Comparison of ENCODE assay signal across 14 cellular contexts in the genomic region with DNA sequence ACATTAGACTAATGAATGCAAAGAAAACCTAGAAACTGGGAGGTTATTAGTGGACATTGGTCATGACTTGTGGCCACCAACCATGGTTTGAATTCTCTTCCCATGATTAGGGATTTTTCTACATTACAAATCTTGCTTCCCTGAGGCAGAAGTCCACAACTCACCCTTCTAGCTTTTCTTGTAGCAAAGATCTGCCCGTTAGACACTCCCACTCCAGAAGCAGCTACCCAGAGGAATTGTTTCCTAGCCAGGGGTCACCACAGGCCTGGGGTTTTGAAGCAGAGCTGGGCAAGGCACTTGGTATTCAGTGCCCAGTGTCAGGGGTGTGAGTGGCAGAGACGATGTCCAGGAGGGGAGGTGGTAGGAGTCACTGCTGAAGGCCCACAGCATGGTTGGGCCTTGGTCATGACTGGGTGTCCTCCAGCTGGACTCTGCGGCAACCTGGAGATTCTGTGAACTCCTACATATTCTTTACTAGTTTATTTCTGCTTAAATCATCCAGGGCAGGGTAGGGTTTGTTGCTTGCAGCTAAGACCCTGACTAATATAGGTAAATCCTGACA. TPM values are rescaled to one million over a fixed set of nuclear protein-coding genes. Genes with fewer than 3 reads are reported as not detected.
DNase-seq lines count a peak whose midpoint lies in the region; ATAC-seq and TF ChIP-seq lines count a peak whose summit lies in the region.
"Had no signal": no experiment of that assay in that cellular context is flagged by ENCODE, and none has a peak within 500 bp of the region (broad histone marks: within the 10 kb centered on the region; RNA-seq: fewer than 3 reads in every experiment).

No MANE protein-coding gene starts in this region.

- H3K27me3 ChIP-seq in RWPE2 (ENCODE audit: insufficient read depth, poor library complexity, severe bottlenecking): no peaks in the 10 kb centered on the region
- no peaks in the 10 kb centered on the region for H3K27me3 ChIP-seq in mesenchymal stem cell (ENCODE audit: control insufficient read depth in 1 of 2, insufficient read depth in 1 of 2, low read length in 2 of 2)
- no peaks in the 10 kb centered on the region for H3K27me3 ChIP-seq in sigmoid colon

- H3K4me3 Mint-ChIP-seq in activated CD8-positive, alpha-beta T cell treated with anti-CD3 and anti-CD28 coated beads, Interleukin-2, amount 10 ng/mL, durations not matched to agents 7 days and 5 days: no peak overlapping the region
- H3K4me3 Mint-ChIP-seq in activated CD8-positive, alpha-beta T cell treated with anti-CD3 and anti-CD28 coated beads for 36 hours: no peak overlapping the region

- peak overlapping the region in 1 of 2 experiments; percentile 75 for H2BK12ac ChIP-seq in mesenchymal stem cell (ENCODE audit: low read length in 2 of 2)

- no peaks in the 10 kb centered on the region for H3K36me3 Mint-ChIP-seq in activated CD8-positive, alpha-beta T cell treated with anti-CD3 and anti-CD28 coated beads, Interleukin-2, amount 10 ng/mL, durations not matched to agents 7 days and 5 days (ENCODE audit: low read depth)
- H3K36me3 Mint-ChIP-seq in activated CD8-positive, alpha-beta T cell treated with anti-CD3 and anti-CD28 coated beads for 36 hours (ENCODE audit: low read depth): no peaks in the 10 kb centered on the region

- ATAC-seq in activated CD8-positive, alpha-beta T cell treated with anti-CD3 and anti-CD28 coated beads, Interleukin-2, amount 10 ng/mL, durations not matched to agents 7 days and 5 days: no peak
- no peak for ATAC-seq in activated CD8-positive, alpha-beta T cell treated with anti-CD3 and anti-CD28 coated beads for 36 hours
- ATAC-seq in RWPE2 (ENCODE audit: low read depth): 0 out of 3 replicates have a peak, but pooled peaks have one; percentile 10

- DNase-seq in activated CD8-positive, alpha-beta T cell treated with anti-CD3 and anti-CD28 coated beads, Interleukin-2, amount 10 ng/mL, durations not matched to agents 7 days and 5 days: peak; percentile 11
- DNase-seq in activated CD8-positive, alpha-beta T cell treated with anti-CD3 and anti-CD28 coated beads for 36 hours: no peak
- no peak for DNase-seq in RWPE2 (ENCODE audit: low spot score)
- DNase-seq in mesenchymal stem cell: no peak
- DNase-seq in sigmoid colon: no peak
- no peak for DNase-seq in activated naive CD4-positive, alpha-beta T cell (lab: John Stamatoyannopoulos, UW)
- no peak for DNase-seq in mucosa of gallbladder (ENCODE audit: low spot score)
- DNase-seq in KBM-7: no peak
- DNase-seq: DMS 273 treated with DMSO at 0.1 percent for 48 hours, NCI-H1417, NCI-H2029, NCI-H510A had no signal

- H3K9me3 ChIP-seq in RWPE2 (ENCODE audit: severe bottlenecking) (no peaks in the 10 kb centered on the region), mesenchymal stem cell (ENCODE audit: control insufficient read depth, low read length) (no peaks in the 10 kb centered on the region), sigmoid colon (no peaks in the 10 kb centered on the region)
- H3K9me3 ChIP-seq: BLaER1 had no signal

- H2BK5ac ChIP-seq in mesenchymal stem cell (ENCODE audit: low read depth, low read length, poor library complexity, severe bottlenecking): no peak overlapping the region

- no peak overlapping the region for H3K4me2 ChIP-seq in mesenchymal stem cell (ENCODE audit: low read length, poor library complexity, severe bottlenecking)

- POLR2A ChIA-PET in activated CD8-positive, alpha-beta T cell treated with anti-CD3 and anti-CD28 coated beads, Interleukin-2, amount 10 ng/mL, durations not matched to agents 7 days and 5 days (lab: Charles Lee): interaction anchor here (0.8 to 0.9 kb wide), 2 partner anchors 11 to 12 kb away, joined by 3 to 4 read pairs; no protein-coding TSS in a partner anchor
- POLR2A ChIA-PET in activated CD8-positive, alpha-beta T cell treated with anti-CD3 and anti-CD28 coated beads for 36 hours (lab: Charles Lee): interaction anchor here (0.9 kb wide), 1 partner anchor 20 kb away, joined by 3 read pairs; no protein-coding TSS in a partner anchor

- peaks cover 18% of the 10 kb centered on the region for H3K27me3 Mint-ChIP-seq in activated CD8-positive, alpha-beta T cell treated with anti-CD3 and anti-CD28 coated beads, Interleukin-2, amount 10 ng/mL, durations not matched to agents 7 days and 5 days (ENCODE audit: low read depth)
- peaks cover 5% of the 10 kb centered on the region for H3K27me3 Mint-ChIP-seq in activated CD8-positive, alpha-beta T cell treated with anti-CD3 and anti-CD28 coated beads for 36 hours

- H2BK120ac ChIP-seq in mesenchymal stem cell (ENCODE audit: low read depth, low read length): peak overlapping the region; percentile 64

- H2AFZ ChIP-seq in mesenchymal stem cell (ENCODE audit: low read depth, low read length): no peak overlapping the region

- CTCF ChIA-PET in activated CD8-positive, alpha-beta T cell treated with anti-CD3 and anti-CD28 coated beads, Interleukin-2, amount 10 ng/mL, durations not matched to agents 7 days and 5 days (lab: Charles Lee): no interaction called here
- CTCF ChIA-PET in activated CD8-positive, alpha-beta T cell treated with anti-CD3 and anti-CD28 coated beads for 36 hours (lab: Charles Lee): interaction anchor here (1.3 to 1.5 kb wide), 2 partner anchors 14 to 18 kb away, joined by 3 to 5 read pairs; no protein-coding TSS in a partner anchor

- no peak for TF ChIP-seq CTCF in activated CD8-positive, alpha-beta T cell treated with anti-CD3 and anti-CD28 coated beads for 36 hours (IDR thresholded peaks at IDR 0.05)
- no peak for TF ChIP-seq CTCF in RWPE2 (IDR thresholded peaks at IDR 0.05; ENCODE audit: poor library complexity, severe bottlenecking)
- no peak for TF ChIP-seq CTCF in sigmoid colon (IDR thresholded peaks at IDR 0.05)

- H3K36me3 ChIP-seq in RWPE2 (ENCODE audit: low read depth): no peaks in the 10 kb centered on the region
- no peaks in the 10 kb centered on the region for H3K36me3 ChIP-seq in mesenchymal stem cell (ENCODE audit: control insufficient read depth in 1 of 2, insufficient read depth in 2 of 2, low read depth in 1 of 2, low read length in 2 of 2)
- no peaks in the 10 kb centered on the region for H3K36me3 ChIP-seq in sigmoid colon
- H3K36me3 ChIP-seq: BLaER1 had no signal

- no peak for TF ChIP-seq EP300 in sigmoid colon (IDR thresholded peaks at IDR 0.05)

- H3K9ac ChIP-seq in mesenchymal stem cell (ENCODE audit: low read length): no peak overlapping the region
- H3K9ac ChIP-seq: BLaER1 had no signal

- no peak overlapping the region for H2AK5ac ChIP-seq in mesenchymal stem cell (ENCODE audit: low read length, severe bottlenecking)

- peak overlapping the region in 1 of 2 experiments; percentile 70 for H3K23ac ChIP-seq in mesenchymal stem cell (ENCODE audit: low read length in 2 of 2)

- H3K27ac ChIP-seq in RWPE2 (ENCODE audit: poor library complexity, severe bottlenecking): no peak overlapping the region
- H3K27ac ChIP-seq in mesenchymal stem cell (ENCODE audit: low read length, poor library complexity, severe bottlenecking): no peak overlapping the region
- peak overlapping the region in 3 of 4 donors; percentile 10 to 44 (median 24) for H3K27ac ChIP-seq in sigmoid colon
- H3K27ac ChIP-seq: 22Rv1, BLaER1 had no signal

- 79% methylated on average over 2 of the region's 3 CpGs for WGBS in mesenchymal stem cell
- WGBS in sigmoid colon, 2 donors: 87 to 91% methylated on average over 3 of the region's 3 CpGs

- TF ChIP-seq POLR2A in sigmoid colon (IDR thresholded peaks at IDR 0.05): no peak

- H3K27ac Mint-ChIP-seq in activated CD8-positive, alpha-beta T cell treated with anti-CD3 and anti-CD28 coated beads, Interleukin-2, amount 10 ng/mL, durations not matched to agents 7 days and 5 days: no peak overlapping the region
- no peak overlapping the region for H3K27ac Mint-ChIP-seq in activated CD8-positive, alpha-beta T cell treated with anti-CD3 and anti-CD28 coated beads for 36 hours

- H4K8ac ChIP-seq in mesenchymal stem cell (ENCODE audit: low read length): peak overlapping the region; percentile 83

- no peaks in the 10 kb centered on the region for H3K9me3 Mint-ChIP-seq in activated CD8-positive, alpha-beta T cell treated with anti-CD3 and anti-CD28 coated beads, Interleukin-2, amount 10 ng/mL, durations not matched to agents 7 days and 5 days (ENCODE audit: insufficient read depth)
- H3K9me3 Mint-ChIP-seq in activated CD8-positive, alpha-beta T cell treated with anti-CD3 and anti-CD28 coated beads for 36 hours: no peaks in the 10 kb centered on the region

- no peak overlapping the region for H2BK15ac ChIP-seq in mesenchymal stem cell (ENCODE audit: low read depth, poor library complexity, severe bottlenecking)

- no peaks in the 10 kb centered on the region for H3K4me1 ChIP-seq in RWPE2 (ENCODE audit: insufficient read depth, poor library complexity, severe bottlenecking)
- peaks cover 5% of the 10 kb centered on the region for H3K4me1 ChIP-seq in mesenchymal stem cell (ENCODE audit: control insufficient read depth, insufficient read depth, low read depth, low read length)
- H3K4me1 ChIP-seq in sigmoid colon: peaks cover 0 to 13% (median 0%) of the 10 kb centered on the region in 4 donors

- H3K79me1 ChIP-seq in mesenchymal stem cell (replicated peaks; ENCODE audit: low read length, poor library complexity, severe bottlenecking): no peaks in the 10 kb centered on the region

- intact Hi-C loops in activated CD8-positive, alpha-beta T cell treated with anti-CD3 and anti-CD28 coated beads for 36 hours (cut with micrococcal nuclease): no loop called here
- intact Hi-C loops in sigmoid colon (cut with DNase I): no loop called here

- in situ Hi-C loops in KBM-7 (cut with MboI; ENCODE audit: low pct_unique_long_range_greater_than_20kb, low sequenced_read_pairs): loop anchor here (25.0 kb wide), 1 partner anchor 255 kb away; no protein-coding TSS in a partner anchor

- H3K14ac ChIP-seq in mesenchymal stem cell (ENCODE audit: low read length in 2 of 2): peak overlapping the region in 1 of 2 experiments; percentile 79

- peaks cover 15% of the 10 kb centered on the region for H3K4me1 Mint-ChIP-seq in activated CD8-positive, alpha-beta T cell treated with anti-CD3 and anti-CD28 coated beads, Interleukin-2, amount 10 ng/mL, durations not matched to agents 7 days and 5 days (ENCODE audit: low read depth)
- peaks cover 12% of the 10 kb centered on the region for H3K4me1 Mint-ChIP-seq in activated CD8-positive, alpha-beta T cell treated with anti-CD3 and anti-CD28 coated beads for 36 hours (ENCODE audit: low read depth)

- H3K4ac ChIP-seq in mesenchymal stem cell (ENCODE audit: low read depth in 1 of 2, low read length in 2 of 2): peak overlapping the region; percentile 89 to 90

- peak overlapping the region; percentile 97 for H4K91ac ChIP-seq in mesenchymal stem cell (ENCODE audit: low read length)

- H3K18ac ChIP-seq in mesenchymal stem cell (ENCODE audit: low read depth in 1 of 2, low read length in 2 of 2): peak overlapping the region; percentile 80 to 86

- H3K4me3 ChIP-seq in RWPE2 (ENCODE audit: severe bottlenecking) (no peak overlapping the region), mesenchymal stem cell (ENCODE audit: insufficient read depth in 1 of 2, low read depth in 1 of 2, low read length in 2 of 2) (no peak overlapping the region), sigmoid colon (no peak overlapping the region)
- H3K4me3 ChIP-seq: BLaER1 had no signal

RNA-seq across cellular contexts. Expression of a gene that starts 54.9 kb away (rescaled TPM):
- total RNA-seq in activated CD8-positive, alpha-beta T cell treated with anti-CD3 and anti-CD28 coated beads, Interleukin-2, amount 10 ng/mL, durations not matched to agents 7 days and 5 days: 100 to 1,000 TPM; 478 to 493 TPM
- total RNA-seq in activated CD8-positive, alpha-beta T cell treated with anti-CD3 and anti-CD28 coated beads for 36 hours: 100 to 1,000 TPM; 331 to 341 TPM
- 198 TPM for polyA plus RNA-seq in mesenchymal stem cell (2013, experiment 1 of 2)
- 202 TPM for polyA plus RNA-seq in mesenchymal stem cell (2013, experiment 2 of 2)
- total RNA-seq in sigmoid colon (10 to 100 TPM; 70.9 to 98.1 (median 88.1) TPM), mucosa of gallbladder (209 TPM)
- polyA plus RNA-seq in sigmoid colon: 100 to 1,000 TPM; 126 to 171 (median 142) TPM

Comparison
In these comparisons a context has a peak if more than half of its experiments do, and no peak if none do; other contexts are left out.
1. H3K27ac ChIP-seq: peak in sigmoid colon (3 of 4); none in RWPE2 (single experiment) and mesenchymal stem cell (single experiment).